In genomic region chr22:21952586-21953571, GRCh38 we compare ENCODE assay signal across 9 cellular contexts. TPM values are rescaled to one million over a fixed set of nuclear protein-coding genes. Genes with fewer than 3 reads are reported as not detected.
A peak's percentile ranks its signal among the peaks of the same experiment; 100 is the strongest.
DNase-seq lines count a peak whose midpoint lies in the region; ATAC-seq, FAIRE-seq and TF ChIP-seq lines count a peak whose summit lies in the region.
"Had no signal": no experiment of that assay in that cellular context is flagged by ENCODE, and none has a peak within 500 bp of the region (broad histone marks: within the 10 kb centered on the region; RNA-seq: fewer than 3 reads in every experiment).

TSS of gene PPM1F (minus strand) at chr22:21952848. CDS start at chr22:21946048, 6,800 bp downstream.

- H3K4me1 Mint-ChIP-seq in dendritic cell treated with granulocyte-macrophage colony-stimulating factor and Interleukin-4, amounts not matched to agents 40 ng/mL and 50 ng/mL, for 4 days (ENCODE audit: low read depth) = peaks cover 46% of the 10 kb centered on the region

- peak; percentile 85 for TF ChIP-seq CTCF in HepG2 (CRISPR knock-in tag; IDR thresholded peaks at IDR 0.05)

- no TSS peak for BruUV-seq in HepG2 (replicated peaks; lab: Mats Ljungman, UMichigan)

- H3K4me2 ChIP-seq in HepG2 (ENCODE audit: low read depth, low read length) = peak within 1 kb of the TSS; percentile 79

- H3K4me3 Mint-ChIP-seq in dendritic cell treated with granulocyte-macrophage colony-stimulating factor and Interleukin-4, amounts not matched to agents 40 ng/mL and 50 ng/mL, for 4 days = peak within 1 kb of the TSS; percentile 95

- H4K20me1 ChIP-seq in HepG2 (ENCODE audit: insufficient read depth, low read length) = peaks cover 3% of the 10 kb centered on the region; the same call in 1 of the 2 replicates

- in situ Hi-C loops in HepG2 (cut with HindIII; ENCODE audit: extremely low pct_ligation_motif_present, low pct_unique_long_range_greater_than_20kb) = no loop called here

- peak in 1 of 2 experiments; percentile 71; a peak in 2 of 4 replicates for TF ChIP-seq POLR2A in HepG2 (IDR thresholded peaks at IDR 0.05; ENCODE audit: insufficient read depth in 1 of 2, low read depth in 2 of 2, low read length in 2 of 2)

- ATAC-seq in HG03095 (IDR thresholded peaks at IDR 0.05; ENCODE audit: unreplicated experiment) (peak; percentile 58), HepG2 (peak; percentile 77)

- peak within 1 kb of the TSS; percentile 81 for H2AFZ ChIP-seq in HepG2 (ENCODE audit: low read length)

- no peaks in the 10 kb centered on the region for H3K36me3 ChIP-seq in HepG2 (replicated peaks in 1 of 2; ENCODE audit: control insufficient read depth in 1 of 2, insufficient read depth in 2 of 2, low read length in 2 of 2)

- H3K27ac Mint-ChIP-seq in dendritic cell treated with granulocyte-macrophage colony-stimulating factor and Interleukin-4, amounts not matched to agents 40 ng/mL and 50 ng/mL, for 4 days = peak within 1 kb of the TSS; percentile 100

- H3K36me3 Mint-ChIP-seq in dendritic cell treated with granulocyte-macrophage colony-stimulating factor and Interleukin-4, amounts not matched to agents 40 ng/mL and 50 ng/mL, for 4 days (ENCODE audit: low read depth) = peaks cover 36% of the 10 kb centered on the region

- TF ChIP-seq EP300 in HepG2 (IDR thresholded peaks at IDR 0.05; ENCODE audit: low read depth in 2 of 2, low read length in 2 of 2) (no peak), HepG2 (CRISPR knock-in tag; IDR thresholded peaks at IDR 0.05; ENCODE audit: borderline replicate concordance) (no peak)

- POLR2A ChIA-PET in HepG2 (lab: Yijun Ruan, JAX) = interaction anchor here (2.4 kb wide), 1 partner anchor 15 kb away, joined by 16 read pairs; no protein-coding TSS in a partner anchor

- peak within 1 kb of the TSS; percentile 67 to 90 (median 86) for H3K4me3 ChIP-seq in HepG2 (replicated peaks in 1 of 3; ENCODE audit: insufficient read depth in 1 of 3, low read depth in 2 of 3, low read length in 3 of 3)

- intact Hi-C loops in dendritic cell treated with granulocyte-macrophage colony-stimulating factor and Interleukin-4, amounts not matched to agents 40 ng/mL and 50 ng/mL, for 4 days (cut with micrococcal nuclease) = loop anchor here (1.0 kb wide), 2 partner anchors 15 to 240 kb away; no protein-coding TSS in a partner anchor
- intact Hi-C loops in HepG2 (cut with micrococcal nuclease; ENCODE audit: unreplicated experiment) = loop anchor here (2.0 kb wide), 2 partner anchors 14 to 240 kb away; no protein-coding TSS in a partner anchor

- H3K9me3 ChIP-seq in HepG2 (ENCODE audit: low read length) = no peaks in the 10 kb centered on the region

- 9% methylated on average over 30 of the region's 58 CpGs for WGBS in HepG2 (ENCODE audit: low lambda C conversion rate)

- H3K27me3 ChIP-seq in HepG2 (ENCODE audit: control insufficient read depth in 1 of 2, insufficient read depth in 2 of 2, low read length in 2 of 2) = no peaks in the 10 kb centered on the region; a peak in 1 of 5 replicates

- peaks cover 16% of the 10 kb centered on the region for H3K4me1 ChIP-seq in HepG2 (ENCODE audit: insufficient read depth, low read length)

- CTCF ChIA-PET in HepG2 (lab: Yijun Ruan, JAX; ENCODE audit: low intra/inter-chr PET ratio, low total read pairs) = interaction anchor here (1.4 to 2.8 kb wide), 2 partner anchors 15 to 240 kb away, joined by 5 to 25 read pairs; no protein-coding TSS in a partner anchor

- no peaks in the 10 kb centered on the region for H3K9me3 Mint-ChIP-seq in dendritic cell treated with granulocyte-macrophage colony-stimulating factor and Interleukin-4, amounts not matched to agents 40 ng/mL and 50 ng/mL, for 4 days

- no peaks in the 10 kb centered on the region for H3K27me3 Mint-ChIP-seq in dendritic cell treated with granulocyte-macrophage colony-stimulating factor and Interleukin-4, amounts not matched to agents 40 ng/mL and 50 ng/mL, for 4 days

- no peaks in the 10 kb centered on the region for H3K79me2 ChIP-seq in HepG2 (ENCODE audit: insufficient read depth, low read length)

- peak within 1 kb of the TSS; percentile 72 for H3K9ac ChIP-seq in HepG2 (ENCODE audit: insufficient read depth, low read depth, low read length)

- no peak for FAIRE-seq in HepG2 (lab: Jason Lieb, UNC)
- FAIRE-seq: G401.6 had no signal

- peak; percentile 87 for TF ChIP-seq RAD21 in HepG2 (CRISPR knock-in tag; IDR thresholded peaks at IDR 0.05)

- DNase-seq in NCI-H1436 (lab: John Stamatoyannopoulos, UW) = peak; percentile 79
- DNase-seq in NCI-H1436 treated with DMSO at 0.1 percent for 48 hours (lab: John Stamatoyannopoulos, UW) = no peak
- peak; percentile 30 for DNase-seq in NCI-H526 treated with DMSO at 0.1 percent for 48 hours (lab: John Stamatoyannopoulos, UW)
- peak; percentile 80 to 95 for DNase-seq in activated CD4-positive, alpha-beta T cell treated with anti-CD3 and anti-CD28 coated beads, Interleukin-2, amount 50 U/mL, for 24 hours (ENCODE audit: low read depth in 1 of 2, low spot score in 1 of 2)
- peak; percentile 57 for DNase-seq in HepG2 (ENCODE audit: low spot score)
- DNase-seq in stimulated activated CD4-positive, alpha-beta T cell treated with anti-CD3 and anti-CD28 coated beads, Interleukin-2, amount 100 ng/mL, for 4 hours (ENCODE audit: low read depth) = peak; percentile 83

- no peak within 1 kb of the TSS for H3K27ac ChIP-seq in HepG2 (ENCODE audit: extremely low read length, insufficient read depth, low read length)

TF ChIP-seq in HepG2, 621 proteins besides CTCF, POLR2A, EP300 and RAD21 (continues in another document):
- TF ChIP-seq MXD3 (CRISPR knock-in tag; IDR thresholded peaks at IDR 0.05) = no peak
- peak; percentile 52; the same call in 1 of the 2 replicates for TF ChIP-seq ZMYM4 (CRISPR knock-in tag; IDR thresholded peaks at IDR 0.05)
- no peak for TF ChIP-seq PPARG (CRISPR knock-in tag; conservative IDR thresholded peaks at IDR 0.05)
- TF ChIP-seq ZFY (CRISPR knock-in tag; IDR thresholded peaks at IDR 0.05) = peak; percentile 77
- no peak for TF ChIP-seq ZNF775 (CRISPR knock-in tag; IDR thresholded peaks at IDR 0.05; ENCODE audit: borderline replicate concordance)
- no peak for TF ChIP-seq RFXAP (CRISPR knock-in tag; IDR thresholded peaks at IDR 0.05; ENCODE audit: borderline replicate concordance)
- no peak for TF ChIP-seq ZSCAN29 (CRISPR knock-in tag; conservative IDR thresholded peaks at IDR 0.05)
- TF ChIP-seq ZNF503 (CRISPR knock-in tag; IDR thresholded peaks at IDR 0.05) = no peak
- peak; percentile 52; the same call in 1 of the 2 replicates for TF ChIP-seq ZFP90 (CRISPR knock-in tag; IDR thresholded peaks at IDR 0.05; ENCODE audit: borderline replicate concordance)
- TF ChIP-seq ATF3 (CRISPR knock-in tag; IDR thresholded peaks at IDR 0.05) = no peak
- no peak for TF ChIP-seq FOXP1 (IDR thresholded peaks at IDR 0.05)
- no peak for TF ChIP-seq FOXP1 (CRISPR knock-in tag; IDR thresholded peaks at IDR 0.05)

RNA-seq across cellular contexts. Expression of gene PPM1F, which starts in this region (rescaled TPM):
- total RNA-seq in HepG2 (2016; rRNA removed; fragmentation: Illumina TruSeq; extraction: Trizol) = 19.6 and 20.4 TPM in 2 replicates
- 1.8 TPM in 2 replicates for total RNA-seq in HepG2 (2016; cell fraction: cytosol; rRNA removed; fragmentation: Illumina TruSeq; extraction: Trizol; ENCODE audit: low read depth)
- 19.5 and 19.8 TPM in 2 replicates for total RNA-seq in HepG2 (2016; cell fraction: insoluble cytoplasmic fraction; rRNA removed; fragmentation: Illumina TruSeq; extraction: Trizol)
- total RNA-seq in HepG2 (2016; cell fraction: membrane; rRNA removed; fragmentation: Illumina TruSeq; extraction: Trizol) = 5.8 and 7.5 TPM in 2 replicates
- total RNA-seq in HepG2 (2016; cell fraction: nucleus; rRNA removed; fragmentation: Illumina TruSeq; extraction: Trizol) = 13.2 and 13.5 TPM in 2 replicates
- 11.0 and 14.4 TPM in 2 replicates for polyA plus RNA-seq in HepG2 (2011; rRNA removed)
- polyA plus RNA-seq in HepG2 (2011; cell fraction: cytosol; rRNA removed) = 8.9 and 10.5 TPM in 2 replicates
- polyA plus RNA-seq in HepG2 (2011; cell fraction: nucleus; rRNA removed) = 51.0 and 62.2 TPM in 2 replicates
- polyA plus RNA-seq in HepG2 (2012) = 7.7 and 10.0 TPM in 2 replicates
- polyA plus RNA-seq in HepG2 (2016; cell fraction: cytosol; fragmentation: Illumina TruSeq; extraction: Trizol; ENCODE audit: low read depth) = 1.2 and 1.9 TPM in 2 replicates
- 11.3 and 12.7 TPM in 2 replicates for polyA plus RNA-seq in HepG2 (2016; cell fraction: insoluble cytoplasmic fraction; fragmentation: Illumina TruSeq; extraction: Trizol; ENCODE audit: low read depth)
- 3.0 and 4.1 TPM in 2 replicates for polyA plus RNA-seq in HepG2 (2016; cell fraction: membrane; fragmentation: Illumina TruSeq; extraction: Trizol; ENCODE audit: low read depth)
- polyA plus RNA-seq in HepG2 (2016; cell fraction: nucleus; fragmentation: Illumina TruSeq; extraction: Trizol; ENCODE audit: insufficient read depth, low read depth) = 19.5 and 30.2 TPM in 2 replicates
- 9.9 and 30.7 TPM in 2 replicates for polyA minus RNA-seq in HepG2 (2011; rRNA and poly(A)+ RNA removed; ENCODE audit: low replicate concordance)
- polyA minus RNA-seq in HepG2 (2011; cell fraction: cytosol; rRNA and poly(A)+ RNA removed) = 9.1 and 9.8 TPM in 2 replicates
- 7.8 and 8.6 TPM in 2 replicates for polyA minus RNA-seq in HepG2 (2011; cell fraction: nucleus; rRNA and poly(A)+ RNA removed)
